ENCODE assay signal across 9 cellular contexts in genomic region chr12:45670339-45671065, GRCh38. TPM values are rescaled to one million over a fixed set of nuclear protein-coding genes. Genes with fewer than 3 reads are reported as not detected.
DNase-seq lines count a peak whose midpoint lies in the region; ATAC-seq, FAIRE-seq and TF ChIP-seq lines count a peak whose summit lies in the region.
"Had no signal": no experiment of that assay in that cellular context is flagged by ENCODE, and none has a peak within 500 bp of the region (broad histone marks: within the 10 kb centered on the region; RNA-seq: fewer than 3 reads in every experiment).

No MANE protein-coding gene starts in this region.

- H3K27ac ChIP-seq in right atrium auricular region (peak overlapping the region; percentile 14 to 83), vagina (no peak overlapping the region)

- H3K36me3 ChIP-seq in right atrium auricular region: no peaks in the 10 kb centered on the region
- no peaks in the 10 kb centered on the region for H3K36me3 ChIP-seq in vagina

- H3K4me3 ChIP-seq in right atrium auricular region (no peak overlapping the region), vagina (no peak overlapping the region)

- H3K9me3 ChIP-seq in right atrium auricular region: no peaks in the 10 kb centered on the region
- no peaks in the 10 kb centered on the region for H3K9me3 ChIP-seq in vagina

- intact Hi-C loops in vagina (cut with DNase I) (no loop called here), CD14-positive monocyte (cut with micrococcal nuclease) (loop anchor here in 1 of 2 donors (5.0 kb wide), 1 partner anchor 48 kb away; no protein-coding TSS in a partner anchor)

- H3K27ac Mint-ChIP-seq in WTC11 (no peak overlapping the region), CD14-positive monocyte (peak overlapping the region in 2 of 7 donors; percentile 10 to 34)

- H3K27me3 Mint-ChIP-seq in WTC11 (ENCODE audit: low read depth) (no peaks in the 10 kb centered on the region), CD14-positive monocyte (ENCODE audit: low read depth in 3 of 3) (peaks cover 0 to 3% (median 0%) of the 10 kb centered on the region in 3 donors)

- POLR2A ChIA-PET in WTC11 (lab: Charles Lee): no interaction called here

- CTCF ChIA-PET in WTC11 (lab: Charles Lee): interaction anchor here (0.6 kb wide), 1 partner anchor 455 kb away, joined by 4 read pairs; no protein-coding TSS in a partner anchor

- H3K4me1 Mint-ChIP-seq in WTC11 (peaks cover 3% of the 10 kb centered on the region), CD14-positive monocyte (peaks cover 26% of the 10 kb centered on the region)

- no peak for DNase-seq in GM12891 (ENCODE audit: insufficient read length, low spot score)
- peak; percentile 92 for DNase-seq in KBM-7
- DNase-seq in right atrium auricular region (ENCODE audit: low spot score): no peak
- DNase-seq in WTC11 (ENCODE audit: low spot score): no peak
- DNase-seq in vagina (ENCODE audit: extremely low spot score in 2 of 2): no peak
- no peak for DNase-seq in CD14-positive monocyte (ENCODE audit: low spot score)
- DNase-seq in DMS153 treated with DMSO at 0.1 percent for 48 hours (lab: John Stamatoyannopoulos, UW; ENCODE audit: unreplicated experiment): no peak

- H3K36me3 Mint-ChIP-seq in WTC11 (no peaks in the 10 kb centered on the region), CD14-positive monocyte (no peaks in the 10 kb centered on the region)

- H3K4me3 Mint-ChIP-seq in WTC11 (no peak overlapping the region), CD14-positive monocyte (peak overlapping the region in 1 of 2 donors; percentile 31)

- H3K9me3 Mint-ChIP-seq in WTC11 (peaks cover 4% of the 10 kb centered on the region; the same call in 1 of the 2 replicates), CD14-positive monocyte (no peaks in the 10 kb centered on the region)

- in situ Hi-C loops in KBM-7 (cut with MboI; ENCODE audit: low pct_unique_long_range_greater_than_20kb, low sequenced_read_pairs): no loop called here

- peak; percentile 78 for FAIRE-seq in GM12891 (lab: Jason Lieb, UNC)
- FAIRE-seq: colon had no signal

- no peaks in the 10 kb centered on the region for H3K27me3 ChIP-seq in right atrium auricular region
- H3K27me3 ChIP-seq in vagina: no peaks in the 10 kb centered on the region

- H3K4me1 ChIP-seq in right atrium auricular region (peaks cover 0 to 19% of the 10 kb centered on the region in 2 donors), vagina (peaks cover 5% of the 10 kb centered on the region)

- no peak for TF ChIP-seq POLR2A in GM12891 (IDR thresholded peaks at IDR 0.05; ENCODE audit: low read depth, low read length)
- TF ChIP-seq POLR2A in vagina (IDR thresholded peaks at IDR 0.05): no peak

- peak; percentile 50 for ATAC-seq in GM21619 (IDR thresholded peaks at IDR 0.05; ENCODE audit: unreplicated experiment)
- ATAC-seq in WTC11: no peak

- TF ChIP-seq CTCF in right atrium auricular region (IDR thresholded peaks at IDR 0.05) (no peak), WTC11 (IDR thresholded peaks at IDR 0.05) (no peak), vagina (IDR thresholded peaks at IDR 0.05) (no peak), CD14-positive monocyte (IDR thresholded peaks at IDR 0.05) (no peak)

TF ChIP-seq in GM12891, 5 proteins besides CTCF, POLR2A, EP300 and RAD21:
- TF ChIP-seq POU2F2 (IDR thresholded peaks at IDR 0.05; ENCODE audit: low read depth, low read length) (no peak), SPI1 (IDR thresholded peaks at IDR 0.05; ENCODE audit: low read depth, low read length) (peak; percentile 82), POLR2AphosphoS5 (IDR thresholded peaks at IDR 0.05; ENCODE audit: low read depth, low read length) (no peak)

TF ChIP-seq in WTC11, 78 proteins besides CTCF, POLR2A, EP300 and RAD21:
- TF ChIP-seq SP1 (CRISPR knock-in tag; conservative IDR thresholded peaks at IDR 0.05) (no peak), KAT7 (CRISPR knock-in tag; IDR thresholded peaks at IDR 0.05; ENCODE audit: borderline replicate concordance) (no peak), MXD4 (CRISPR knock-in tag; IDR thresholded peaks at IDR 0.05; ENCODE audit: borderline replicate concordance) (no peak), TEAD4 (CRISPR knock-in tag; IDR thresholded peaks at IDR 0.05) (no peak), SOX15 (CRISPR knock-in tag; IDR thresholded peaks at IDR 0.05) (no peak), ESRRA (CRISPR knock-in tag; IDR thresholded peaks at IDR 0.05; ENCODE audit: borderline replicate concordance) (no peak), JUN (CRISPR knock-in tag; IDR thresholded peaks at IDR 0.05) (no peak), CDX4 (CRISPR knock-in tag; IDR thresholded peaks at IDR 0.05; ENCODE audit: borderline replicate concordance) (no peak), ZNF396 (CRISPR knock-in tag; IDR thresholded peaks at IDR 0.05; ENCODE audit: borderline replicate concordance) (no peak), ELF4 (CRISPR knock-in tag; IDR thresholded peaks at IDR 0.05; ENCODE audit: low read depth) (no peak), HMGA2 (CRISPR knock-in tag; IDR thresholded peaks at IDR 0.05) (no peak), TEAD1 (CRISPR knock-in tag; IDR thresholded peaks at IDR 0.05) (no peak), PREB (CRISPR knock-in tag; IDR thresholded peaks at IDR 0.05; ENCODE audit: borderline replicate concordance) (no peak), GRHL2 (CRISPR knock-in tag; IDR thresholded peaks at IDR 0.05; ENCODE audit: insufficient replicate concordance, severe bottlenecking) (no peak), IRF1 (CRISPR knock-in tag; IDR thresholded peaks at IDR 0.05) (no peak), ZNF121 (CRISPR knock-in tag; IDR thresholded peaks at IDR 0.05) (no peak), ZNF263 (CRISPR knock-in tag; IDR thresholded peaks at IDR 0.05; ENCODE audit: low read depth) (no peak)

RNA-seq across cellular contexts. Expression of gene ARID2, which starts 59.0 kb away (rescaled TPM):
- 4.7 TPM for polyA plus RNA-seq in GM12891 (2012; ENCODE audit: low read depth, missing spikeins)
- total RNA-seq in right atrium auricular region: 10 to 100 TPM; 13.7 to 19.5 TPM
- total RNA-seq in WTC11 (2021): 33.9 to 47.0 TPM (median 38.1 TPM) in 3 replicates
- 39.0 TPM for total RNA-seq in vagina
- polyA plus RNA-seq in CD14-positive monocyte: 1 to 10 TPM; 3.0 to 4.7 TPM
